In genomic region chr12:51269174-51270066, GRCh38 we compare ENCODE assay signal across 8 cellular contexts. TPM values are rescaled to one million over a fixed set of nuclear protein-coding genes. Genes with fewer than 3 reads are reported as not detected.
DNase-seq lines count a peak whose midpoint lies in the region; ATAC-seq and TF ChIP-seq lines count a peak whose summit lies in the region.

No MANE protein-coding gene starts in this region.

- H3K4me1 ChIP-seq in ACC112 (ENCODE audit: control insufficient read depth, insufficient read depth, low read length, unreplicated experiment): peaks cover 17% of the 10 kb centered on the region

- H3K4me3 ChIP-seq in ACC112 (ENCODE audit: low read depth, low read length) (peak overlapping the region; percentile 88), kidney epithelial cell (ENCODE audit: low read depth, low read length) (peak overlapping the region; percentile 66)

- peak overlapping the region; percentile 78 for H2AFZ ChIP-seq in ACC112 (ENCODE audit: low read length, unreplicated experiment)

- DNase-seq in T-helper 9 cell: peak; percentile 48
- DNase-seq in T47D (ENCODE audit: low read depth in 1 of 2, low spot score in 1 of 2): peak; percentile 84 to 85
- DNase-seq in kidney epithelial cell (ENCODE audit: low read depth): no peak
- DNase-seq in stimulated activated CD4-positive, alpha-beta T cell treated with anti-CD3 and anti-CD28 coated beads, Interleukin-4, amount 100 ng/mL, for 24 hours: peak; percentile 59
- no peak for DNase-seq in midbrain (lab: John Stamatoyannopoulos, UW)

- H3K27me3 ChIP-seq in ACC112 (ENCODE audit: insufficient read depth, low read length) (no peaks in the 10 kb centered on the region), kidney epithelial cell (ENCODE audit: control insufficient read depth, insufficient read depth, low read length) (no peaks in the 10 kb centered on the region)

- peak; percentile 37 for TF ChIP-seq CTCF in kidney epithelial cell (IDR thresholded peaks at IDR 0.05; ENCODE audit: insufficient read depth, low read length, poor library complexity, severe bottlenecking)

- in situ Hi-C loops in T47D (cut with HindIII; ENCODE audit: low pct_unique_long_range_greater_than_20kb, low sequenced_read_pairs): no loop called here

- H3K27ac ChIP-seq in ACC112 (ENCODE audit: low read depth, low read length): no peak overlapping the region

- no peaks in the 10 kb centered on the region for H3K36me3 ChIP-seq in ACC112 (ENCODE audit: insufficient read depth, low read length)
- H3K36me3 ChIP-seq in kidney epithelial cell (ENCODE audit: control insufficient read depth, insufficient read depth, low read length): peaks cover 1% of the 10 kb centered on the region

- ATAC-seq in GM19035 (IDR thresholded peaks at IDR 0.05; ENCODE audit: unreplicated experiment) (peak; percentile 40), HG03565 (IDR thresholded peaks at IDR 0.05; ENCODE audit: unreplicated experiment) (peak; percentile 22)

- H3K79me2 ChIP-seq in ACC112 (ENCODE audit: control insufficient read depth, insufficient read depth, low read length, unreplicated experiment): peaks cover 17% of the 10 kb centered on the region

RNA-seq across cellular contexts. Expression of gene SMAGP, which starts 0.8 kb away (rescaled TPM):
- total RNA-seq in kidney epithelial cell: 15.7 and 24.5 TPM in 2 replicates

RNA-seq across cellular contexts. Expression of gene DAZAP2, which starts 30.8 kb away (rescaled TPM):
- 244 and 271 TPM in 2 replicates for total RNA-seq in kidney epithelial cell

RNA-seq across cellular contexts. Expression of gene POU6F1, which starts 51.6 kb away (rescaled TPM):
- 2.6 and 3.9 TPM in 2 replicates for total RNA-seq in kidney epithelial cell

RNA-seq across cellular contexts. Expression of gene BIN2, which starts 54.6 kb away (rescaled TPM):
- total RNA-seq in kidney epithelial cell: not detected in 2 replicates

Comparison
In these comparisons a context has a peak if more than half of its experiments do, and no peak if none do; other contexts are left out.
1. DNase-seq: peak in T-helper 9 cell (single experiment), T47D (2 of 2) and stimulated activated CD4-positive, alpha-beta T cell treated with anti-CD3 and anti-CD28 coated beads, Interleukin-4, amount 100 ng/mL, for 24 hours (single experiment); none in kidney epithelial cell (single experiment) and midbrain (single experiment).